In genomic region chr3:4850928-4851265, GRCh38 we compare ENCODE assay signal across 12 cellular contexts.
DNase-seq lines count a peak whose midpoint lies in the region; ATAC-seq and TF ChIP-seq lines count a peak whose summit lies in the region.
"Had no signal": no experiment of that assay in that cellular context is flagged by ENCODE, and none has a peak within 500 bp of the region (broad histone marks: within the 10 kb centered on the region; RNA-seq: fewer than 3 reads in every experiment).

No MANE protein-coding gene starts in this region.

- H3K27me3 ChIP-seq in tibial nerve, result no peaks in the 10 kb centered on the region

- H3K27ac Mint-ChIP-seq in T-cell, result peak overlapping the region; percentile 93 to 96

- H3K36me3 Mint-ChIP-seq in T-cell, result peaks cover 4% of the 10 kb centered on the region

- H3K4me1 Mint-ChIP-seq in T-cell, result peaks cover 84 to 90% (median 87%) of the 10 kb centered on the region in 3 donors

- H3K36me3 ChIP-seq in tibial nerve, result no peaks in the 10 kb centered on the region
- H3K36me3 ChIP-seq: thoracic aorta had no signal

- no peaks in the 10 kb centered on the region for H3K9me3 Mint-ChIP-seq in T-cell

- in situ Hi-C loops in G401 (cut with HindIII; ENCODE audit: low sequenced_read_pairs), result no loop called here

- ATAC-seq in HG02870 (IDR thresholded peaks at IDR 0.05; ENCODE audit: unreplicated experiment) (peak; percentile 55), T-cell (replicated peaks in 1 of 4) (peak; percentile 54 to 77 (median 60))

- WGBS in tibial nerve, 2 donors, result 95 to 96% methylated on average over 3 of the region's 3 CpGs

- TF ChIP-seq CTCF in tibial nerve (IDR thresholded peaks at IDR 0.05), result no peak

- peaks cover 0 to 53% (median 28%) of the 10 kb centered on the region in 4 donors for H3K4me1 ChIP-seq in tibial nerve

- CTCF ChIA-PET in T-cell (lab: Charles Lee), result interaction anchor here (0.6 to 3.1 kb wide), 10 partner anchors 19 to 269 kb away, joined by 3 to 13 read pairs (median 4); partner anchors contain the start of gene BHLHE40 (in 1 of the 2)

- TF ChIP-seq POLR2A in tibial nerve (IDR thresholded peaks at IDR 0.05), result no peak

- H3K9me3 ChIP-seq in tibial nerve, result no peaks in the 10 kb centered on the region
- H3K9me3 ChIP-seq: thoracic aorta had no signal

- H3K27me3 Mint-ChIP-seq in T-cell, result no peaks in the 10 kb centered on the region

- POLR2A ChIA-PET in T-cell (lab: Charles Lee), result interaction anchor here (0.6 to 1.6 kb wide), 8 partner anchors 16 to 133 kb away, joined by 3 to 9 read pairs (median 4); partner anchors contain the start of gene BHLHE40 (in 1 of the 2)

- H3K4me3 ChIP-seq in tibial nerve, result no peak overlapping the region
- H3K4me3 ChIP-seq: smooth muscle cell, thoracic aorta had no signal

- peak overlapping the region in 3 of 4 donors; percentile 68 to 78 (median 74) for H3K27ac ChIP-seq in tibial nerve
- H3K27ac ChIP-seq: epithelial cell of prostate, thoracic aorta had no signal

- H3K4me3 Mint-ChIP-seq in T-cell, result peak overlapping the region; percentile 11 to 63 (median 26)

- no peak for TF ChIP-seq EP300 in tibial nerve (IDR thresholded peaks at IDR 0.05)

- peak; percentile 55 for DNase-seq in stimulated activated CD4-positive, alpha-beta T cell treated with anti-CD3 and anti-CD28 coated beads, Interleukin-4, amount 100 ng/mL, for 24 hours
- DNase-seq in stimulated activated CD4-positive, alpha-beta T cell treated with anti-CD3 and anti-CD28 coated beads, Interleukin-4, amount 100 ng/mL, for 4 hours, result no peak
- DNase-seq in T-cell, result peak in 19 of 34 experiments; percentile 7 to 45 (median 23)
- no peak for DNase-seq in tibial nerve (ENCODE audit: low spot score in 2 of 2)
- DNase-seq in G401 (ENCODE audit: low spot score), result no peak
- DNase-seq in GF-D8 (lab: John Stamatoyannopoulos, UW), result no peak
- DNase-seq in NCI-H128 (lab: John Stamatoyannopoulos, UW; ENCODE audit: unreplicated experiment), result no peak
- DNase-seq: RPMI8226 had no signal

Comparison
In these comparisons a context has a peak if more than half of its experiments do, and no peak if none do; other contexts are left out.
1. DNase-seq: peak in stimulated activated CD4-positive, alpha-beta T cell treated with anti-CD3 and anti-CD28 coated beads, Interleukin-4, amount 100 ng/mL, for 24 hours (single experiment) and T-cell (19 of 34); none in stimulated activated CD4-positive, alpha-beta T cell treated with anti-CD3 and anti-CD28 coated beads, Interleukin-4, amount 100 ng/mL, for 4 hours (0 of 2), tibial nerve (0 of 2), G401 (single experiment), GF-D8 (single experiment) and NCI-H128 (single experiment).